ENCODE assay signal across 16 cellular contexts in genomic region chr9:89730715-89731114, GRCh38.
A peak's percentile ranks its signal among the peaks of the same experiment; 100 is the strongest.
DNase-seq lines count a peak whose midpoint lies in the region; ATAC-seq and TF ChIP-seq lines count a peak whose summit lies in the region.
"Had no signal": no experiment of that assay in that cellular context is flagged by ENCODE, and none has a peak within 500 bp of the region (broad histone marks: within the 10 kb centered on the region; RNA-seq: fewer than 3 reads in every experiment).

No MANE protein-coding gene starts in this region.

- peak; percentile 84 to 90 for TF ChIP-seq RAD21 in liver (IDR thresholded peaks at IDR 0.05)

- POLR2A ChIA-PET in activated CD4-positive, alpha-beta memory T cell treated with anti-CD3 and anti-CD28 coated beads, Interleukin-2, amount 10 ng/mL, durations not matched to agents 7 days and 5 days (lab: Charles Lee): interaction anchor here (1.0 to 2.5 kb wide), 4 partner anchors 9 to 126 kb away, joined by 3 to 8 read pairs (median 5); partner anchors contain the start of gene GADD45G

- DNase-seq in NCI-H1417 (lab: John Stamatoyannopoulos, UW) (peak; percentile 24 to 95 (median 89)), SHP77 treated with DMSO at 0.1 percent for 48 hours (lab: John Stamatoyannopoulos, UW) (peak; percentile 92), occipital lobe (lab: John Stamatoyannopoulos, UW) (no peak)
- no peak for DNase-seq in activated CD4-positive, alpha-beta memory T cell treated with anti-CD3 and anti-CD28 coated beads, Interleukin-2, amount 10 ng/mL, durations not matched to agents 7 days and 5 days
- no peak for DNase-seq in stimulated activated naive B cell treated with anti-CD40 and anti-IgM and Interleukin-4, amounts not matched to agents 10 μg/mL and 1 μg/mL and 100 μg/mL, for 72 hours
- DNase-seq: activated CD4-positive, alpha-beta T cell treated with anti-CD3 and anti-CD28 coated beads, Interleukin-2, amount 10 ng/mL, durations not matched to agents 7 days and 5 days; amygdala; GM23248; hippocampal formation; left ventricle myocardium superior; NCI-H446 treated with DMSO at 0.1 percent for 48 hours had no signal

- CTCF ChIA-PET in activated CD4-positive, alpha-beta memory T cell treated with anti-CD3 and anti-CD28 coated beads, Interleukin-2, amount 10 ng/mL, durations not matched to agents 7 days and 5 days (lab: Charles Lee): interaction anchor here (0.6 to 1.4 kb wide), 6 partner anchors 10 to 281 kb away, joined by 3 to 4 read pairs (median 3); no protein-coding TSS in a partner anchor

- WGBS in liver: 35% methylated on average over 17 of the region's 17 CpGs

- no peak overlapping the region for H3K4me3 ChIP-seq in BLaER1 treated with 17β-estradiol and CSF1 and Interleukin-3, amounts not matched to agents 10 nM and 100 nM
- no peak overlapping the region for H3K4me3 ChIP-seq in liver (ENCODE audit: low read depth in 1 of 3, low read length in 3 of 3)
- H3K4me3 ChIP-seq: esophagus muscularis mucosa, GM23248 had no signal

- H3K9me3 ChIP-seq in BLaER1 treated with 17β-estradiol and CSF1 and Interleukin-3, amounts not matched to agents 10 nM and 100 nM (replicated peaks in 1 of 11): peaks cover 0 to 4% (median 0%) of the 10 kb centered on the region in 11 experiments; a peak in 1 of 22 replicates
- no peaks in the 10 kb centered on the region for H3K9me3 ChIP-seq in liver (ENCODE audit: control insufficient read depth in 4 of 4, low read length in 3 of 4)
- H3K9me3 ChIP-seq: esophagus muscularis mucosa had no signal

- H3K4me1 Mint-ChIP-seq in activated CD4-positive, alpha-beta memory T cell treated with anti-CD3 and anti-CD28 coated beads, Interleukin-2, amount 10 ng/mL, durations not matched to agents 7 days and 5 days: peaks cover 8% of the 10 kb centered on the region
- H3K4me1 Mint-ChIP-seq in stimulated activated naive B cell treated with anti-CD40 and anti-IgM and Interleukin-4, amounts not matched to agents 10 μg/mL and 1 μg/mL and 100 μg/mL, for 72 hours: peaks cover 0 to 6% of the 10 kb centered on the region in 2 donors

- no peak overlapping the region for H3K9ac ChIP-seq in BLaER1 treated with 17β-estradiol and CSF1 and Interleukin-3, amounts not matched to agents 10 nM and 100 nM
- H3K9ac ChIP-seq in liver (ENCODE audit: low read depth in 1 of 2, low read length in 2 of 2): peak overlapping the region in 1 of 2 donors; percentile 44
- H3K9ac ChIP-seq: GM23248 had no signal

- H3K36me3 Mint-ChIP-seq in activated CD4-positive, alpha-beta memory T cell treated with anti-CD3 and anti-CD28 coated beads, Interleukin-2, amount 10 ng/mL, durations not matched to agents 7 days and 5 days (ENCODE audit: low read depth): no peaks in the 10 kb centered on the region
- no peaks in the 10 kb centered on the region for H3K36me3 Mint-ChIP-seq in stimulated activated naive B cell treated with anti-CD40 and anti-IgM and Interleukin-4, amounts not matched to agents 10 μg/mL and 1 μg/mL and 100 μg/mL, for 72 hours

- H3K9me3 Mint-ChIP-seq in activated CD4-positive, alpha-beta memory T cell treated with anti-CD3 and anti-CD28 coated beads, Interleukin-2, amount 10 ng/mL, durations not matched to agents 7 days and 5 days: peaks cover 2% of the 10 kb centered on the region
- H3K9me3 Mint-ChIP-seq in stimulated activated naive B cell treated with anti-CD40 and anti-IgM and Interleukin-4, amounts not matched to agents 10 μg/mL and 1 μg/mL and 100 μg/mL, for 72 hours: no peaks in the 10 kb centered on the region
- H3K9me3 Mint-ChIP-seq: activated CD4-positive, alpha-beta T cell treated with anti-CD3 and anti-CD28 coated beads, Interleukin-2, amount 10 ng/mL, durations not matched to agents 7 days and 5 days had no signal

- peaks cover 0 to 6% (median 0%) of the 10 kb centered on the region in 11 experiments; a peak in 1 of 22 replicates for H4K20me1 ChIP-seq in BLaER1 treated with 17β-estradiol and CSF1 and Interleukin-3, amounts not matched to agents 10 nM and 100 nM

- H3K36me3 ChIP-seq in BLaER1 treated with 17β-estradiol and CSF1 and Interleukin-3, amounts not matched to agents 10 nM and 100 nM: no peaks in the 10 kb centered on the region
- no peaks in the 10 kb centered on the region for H3K36me3 ChIP-seq in liver (ENCODE audit: control insufficient read depth in 4 of 4, insufficient read depth in 3 of 4, low read depth in 1 of 4, low read length in 3 of 4)
- H3K36me3 ChIP-seq: esophagus muscularis mucosa had no signal

- H3K4me2 ChIP-seq in BLaER1 treated with 17β-estradiol and CSF1 and Interleukin-3, amounts not matched to agents 10 nM and 100 nM: peak overlapping the region in 8 of 11 experiments; percentile 81 to 96 (median 90); a peak in 16 of 22 replicates

- peak; percentile 55 for TF ChIP-seq CTCF in liver (IDR thresholded peaks at IDR 0.05; ENCODE audit: low read depth, low read length, missing input control)

- no peak overlapping the region for H3K4me3 Mint-ChIP-seq in activated CD4-positive, alpha-beta memory T cell treated with anti-CD3 and anti-CD28 coated beads, Interleukin-2, amount 10 ng/mL, durations not matched to agents 7 days and 5 days
- H3K4me3 Mint-ChIP-seq in stimulated activated naive B cell treated with anti-CD40 and anti-IgM and Interleukin-4, amounts not matched to agents 10 μg/mL and 1 μg/mL and 100 μg/mL, for 72 hours: no peak overlapping the region
- H3K4me3 Mint-ChIP-seq: activated CD4-positive, alpha-beta T cell treated with anti-CD3 and anti-CD28 coated beads, Interleukin-2, amount 10 ng/mL, durations not matched to agents 7 days and 5 days had no signal

- H3K27ac ChIP-seq in BLaER1 treated with 17β-estradiol and CSF1 and Interleukin-3, amounts not matched to agents 10 nM and 100 nM: peak overlapping the region in 7 of 11 experiments; percentile 6 to 82 (median 39); a peak in 7 of 22 replicates
- H3K27ac ChIP-seq in liver (ENCODE audit: low read depth in 1 of 2, low read length in 2 of 2): peak overlapping the region; percentile 64 to 70
- H3K27ac ChIP-seq: esophagus muscularis mucosa, GM23248, RWPE1 had no signal

- H3K27me3 Mint-ChIP-seq in activated CD4-positive, alpha-beta memory T cell treated with anti-CD3 and anti-CD28 coated beads, Interleukin-2, amount 10 ng/mL, durations not matched to agents 7 days and 5 days: peaks cover 4% of the 10 kb centered on the region
- no peaks in the 10 kb centered on the region for H3K27me3 Mint-ChIP-seq in stimulated activated naive B cell treated with anti-CD40 and anti-IgM and Interleukin-4, amounts not matched to agents 10 μg/mL and 1 μg/mL and 100 μg/mL, for 72 hours

- no peak overlapping the region for H3K27ac Mint-ChIP-seq in activated CD4-positive, alpha-beta memory T cell treated with anti-CD3 and anti-CD28 coated beads, Interleukin-2, amount 10 ng/mL, durations not matched to agents 7 days and 5 days
- no peak overlapping the region for H3K27ac Mint-ChIP-seq in stimulated activated naive B cell treated with anti-CD40 and anti-IgM and Interleukin-4, amounts not matched to agents 10 μg/mL and 1 μg/mL and 100 μg/mL, for 72 hours
- H3K27ac Mint-ChIP-seq: activated CD4-positive, alpha-beta T cell treated with anti-CD3 and anti-CD28 coated beads, Interleukin-2, amount 10 ng/mL, durations not matched to agents 7 days and 5 days had no signal

- H3K4me1 ChIP-seq in BLaER1 treated with 17β-estradiol and CSF1 and Interleukin-3, amounts not matched to agents 10 nM and 100 nM: peaks cover 24 to 76% (median 71%) of the 10 kb centered on the region in 10 experiments
- H3K4me1 ChIP-seq in liver (ENCODE audit: control insufficient read depth in 4 of 4, insufficient read depth in 4 of 4, low read length in 3 of 4): peaks cover 12 to 46% (median 33%) of the 10 kb centered on the region in 4 donors

- no peaks in the 10 kb centered on the region for H3K27me3 ChIP-seq in BLaER1 treated with 17β-estradiol and CSF1 and Interleukin-3, amounts not matched to agents 10 nM and 100 nM
- no peaks in the 10 kb centered on the region for H3K27me3 ChIP-seq in liver (ENCODE audit: control insufficient read depth in 4 of 4, insufficient read depth in 4 of 4, low read length in 3 of 4)
- H3K27me3 ChIP-seq: esophagus muscularis mucosa had no signal

- no peak for ATAC-seq in GM19463 (IDR thresholded peaks at IDR 0.05; ENCODE audit: unreplicated experiment)
- no peak for ATAC-seq in stimulated activated naive B cell treated with anti-CD40 and anti-IgM and Interleukin-4, amounts not matched to agents 10 μg/mL and 1 μg/mL and 100 μg/mL, for 72 hours (replicated peaks)
- ATAC-seq: left ventricle myocardium superior had no signal

TF ChIP-seq in liver, 16 proteins besides CTCF, POLR2A, EP300 and RAD21 (continues in another document):
- TF ChIP-seq NR2F2 (IDR thresholded peaks at IDR 0.05) (peak; percentile 58), FOXA2 (IDR thresholded peaks at IDR 0.05) (peak; percentile 98), ATF3 (IDR thresholded peaks at IDR 0.05) (peak; percentile 48), HNF4G (IDR thresholded peaks at IDR 0.05) (peak; percentile 44), HNF4A (conservative IDR thresholded peaks at IDR 0.05) (peak; percentile 84 to 88), SP1 (IDR thresholded peaks at IDR 0.05) (peak; percentile 93), JUND (IDR thresholded peaks at IDR 0.05) (peak; percentile 50 to 64), EGR1 (IDR thresholded peaks at IDR 0.05; ENCODE audit: low read depth in 2 of 2) (peak; percentile 93 to 99), YY1 (IDR thresholded peaks at IDR 0.05) (peak; percentile 58), ZBTB33 (IDR thresholded peaks at IDR 0.05) (peak; percentile 65)

Comparison
In these comparisons a context has a peak if more than half of its experiments do, and no peak if none do; other contexts are left out.
1. DNase-seq: peak in NCI-H1417 (3 of 3) and SHP77 treated with DMSO at 0.1 percent for 48 hours (single experiment); none in occipital lobe (single experiment), activated CD4-positive, alpha-beta memory T cell treated with anti-CD3 and anti-CD28 coated beads, Interleukin-2, amount 10 ng/mL, durations not matched to agents 7 days and 5 days (single experiment) and stimulated activated naive B cell treated with anti-CD40 and anti-IgM and Interleukin-4, amounts not matched to agents 10 μg/mL and 1 μg/mL and 100 μg/mL, for 72 hours (single experiment).